In genomic region chr10:12547301-12547771, GRCh38 we compare ENCODE assay signal across 14 cellular contexts.
DNase-seq lines count a peak whose midpoint lies in the region; ATAC-seq lines count a peak whose summit lies in the region.
"Had no signal": no experiment of that assay in that cellular context is flagged by ENCODE, and none has a peak within 500 bp of the region (broad histone marks: within the 10 kb centered on the region; RNA-seq: fewer than 3 reads in every experiment).

No MANE protein-coding gene starts in this region.

- peaks cover 11% of the 10 kb centered on the region for H3K9me3 Mint-ChIP-seq in activated CD4-positive, alpha-beta T cell treated with anti-CD3 and anti-CD28 coated beads, Interleukin-2, amount 10 ng/mL, durations not matched to agents 7 days and 5 days
- H3K9me3 Mint-ChIP-seq in activated naive CD8-positive, alpha-beta T cell (ENCODE audit: low read depth) = peaks cover 4% of the 10 kb centered on the region

- no peak overlapping the region for H2BK12ac ChIP-seq in neuronal stem cell (ENCODE audit: low read length)

- no peaks in the 10 kb centered on the region for H3K27me3 Mint-ChIP-seq in activated CD4-positive, alpha-beta T cell treated with anti-CD3 and anti-CD28 coated beads, Interleukin-2, amount 10 ng/mL, durations not matched to agents 7 days and 5 days
- H3K27me3 Mint-ChIP-seq in activated naive CD8-positive, alpha-beta T cell = no peaks in the 10 kb centered on the region
- H3K27me3 Mint-ChIP-seq: brain had no signal

- no peak overlapping the region for H3K4ac ChIP-seq in neuronal stem cell (ENCODE audit: low read length)

- H3K9ac ChIP-seq in neuronal stem cell (ENCODE audit: low read depth, low read length, poor library complexity) = no peak overlapping the region

- no peak for ATAC-seq in HG03439 (IDR thresholded peaks at IDR 0.05; ENCODE audit: unreplicated experiment)
- ATAC-seq: activated CD4-positive, CD25-positive, alpha-beta regulatory T cell treated with anti-CD3 and anti-CD28 coated beads, Interleukin-2, amount 50 U/mL, for 24 hours had no signal

- no peak overlapping the region for H3K4me3 ChIP-seq in neuronal stem cell (ENCODE audit: low read length in 2 of 2)
- H3K4me3 ChIP-seq: pancreas, spleen, thoracic aorta had no signal

- peak overlapping the region; percentile 42 for H3K27ac Mint-ChIP-seq in activated CD4-positive, alpha-beta T cell treated with anti-CD3 and anti-CD28 coated beads, Interleukin-2, amount 10 ng/mL, durations not matched to agents 7 days and 5 days
- peak overlapping the region; percentile 75 for H3K27ac Mint-ChIP-seq in activated naive CD8-positive, alpha-beta T cell

- no peaks in the 10 kb centered on the region for H3K79me1 ChIP-seq in neuronal stem cell (ENCODE audit: low read depth, low read length)

- POLR2A ChIA-PET in activated CD4-positive, alpha-beta T cell treated with anti-CD3 and anti-CD28 coated beads, Interleukin-2, amount 10 ng/mL, durations not matched to agents 7 days and 5 days (lab: Charles Lee) = interaction anchor here (0.6 kb wide), 1 partner anchor 16 kb away, joined by 4 read pairs; no protein-coding TSS in a partner anchor

- no peak overlapping the region for H3K18ac ChIP-seq in neuronal stem cell (ENCODE audit: low read length)

- H3K36me3 ChIP-seq in neuronal stem cell (replicated peaks in 1 of 2; ENCODE audit: control insufficient read depth in 2 of 2, insufficient read depth in 2 of 2, low read length in 2 of 2) = no peaks in the 10 kb centered on the region
- H3K36me3 ChIP-seq: pancreas, spleen, thoracic aorta had no signal

- H3K4me1 ChIP-seq in neuronal stem cell (ENCODE audit: control insufficient read depth in 2 of 2, insufficient read depth in 1 of 2, low read depth in 1 of 2, low read length in 2 of 2) = peaks cover 6 to 10% of the 10 kb centered on the region in 2 donors
- H3K4me1 ChIP-seq: pancreas had no signal

- no peak for DNase-seq in activated CD4-positive, alpha-beta T cell treated with anti-CD3 and anti-CD28 coated beads, Interleukin-2, amount 10 ng/mL, durations not matched to agents 7 days and 5 days
- DNase-seq in activated CD4-positive, alpha-beta T cell treated with anti-CD3 and anti-CD28 coated beads, Interleukin-2, amount 50 U/mL, for 4 hours = no peak
- peak; percentile 33 for DNase-seq in NCI-H1092 (lab: John Stamatoyannopoulos, UW)
- no peak for DNase-seq in neuronal stem cell (ENCODE audit: low spot score)
- DNase-seq in cortex of kidney (lab: John Stamatoyannopoulos, UW) = no peak
- DNase-seq in UCSD-AML1 (lab: John Stamatoyannopoulos, UW; ENCODE audit: unreplicated experiment) = no peak
- DNase-seq: NCI-H226, pancreas, spleen had no signal

- H3K4me2 ChIP-seq in neuronal stem cell (ENCODE audit: insufficient read depth, low read length, poor library complexity, severe bottlenecking) = no peak overlapping the region

- no peak overlapping the region for H3K27ac ChIP-seq in neuronal stem cell (replicated peaks; ENCODE audit: low read length)
- H3K27ac ChIP-seq: pancreas, thoracic aorta had no signal

- no peak overlapping the region for H2AK5ac ChIP-seq in neuronal stem cell (ENCODE audit: low read depth, low read length)

- H2BK120ac ChIP-seq in neuronal stem cell (ENCODE audit: low read depth, low read length) = no peak overlapping the region

- CTCF ChIA-PET in activated CD4-positive, alpha-beta T cell treated with anti-CD3 and anti-CD28 coated beads, Interleukin-2, amount 10 ng/mL, durations not matched to agents 7 days and 5 days (lab: Charles Lee) = interaction anchor here (0.5 to 1.3 kb wide), 4 partner anchors 26 to 763 kb away, joined by 3 to 5 read pairs (median 4); no protein-coding TSS in a partner anchor

- no peak overlapping the region for H2BK15ac ChIP-seq in neuronal stem cell (ENCODE audit: low read length)

- H2AFZ ChIP-seq in neuronal stem cell (ENCODE audit: low read length) = peak overlapping the region; percentile 65

- no peak overlapping the region for H3K14ac ChIP-seq in neuronal stem cell (ENCODE audit: low read length)

- peaks cover 2 to 19% of the 10 kb centered on the region in 2 donors for H3K9me3 ChIP-seq in neuronal stem cell (replicated peaks in 1 of 2; ENCODE audit: control insufficient read depth in 2 of 2, insufficient read depth in 1 of 2, low read depth in 1 of 2, low read length in 2 of 2)
- H3K9me3 ChIP-seq: pancreas, spleen, thoracic aorta had no signal

- H3K36me3 Mint-ChIP-seq in activated CD4-positive, alpha-beta T cell treated with anti-CD3 and anti-CD28 coated beads, Interleukin-2, amount 10 ng/mL, durations not matched to agents 7 days and 5 days (ENCODE audit: low read depth) = peaks cover 4% of the 10 kb centered on the region
- no peaks in the 10 kb centered on the region for H3K36me3 Mint-ChIP-seq in activated naive CD8-positive, alpha-beta T cell

- no peak overlapping the region for H2BK5ac ChIP-seq in neuronal stem cell (ENCODE audit: low read length)

- no peak overlapping the region for H3K23ac ChIP-seq in neuronal stem cell (ENCODE audit: low read depth, low read length, poor library complexity)

- H3K27me3 ChIP-seq in neuronal stem cell (ENCODE audit: control insufficient read depth in 3 of 3, insufficient read depth in 3 of 3, low read depth in 1 of 3, low read length in 3 of 3) = no peaks in the 10 kb centered on the region
- H3K27me3 ChIP-seq: pancreas, spleen had no signal

- no CpG with 5 or more reads among the region's 6 CpGs for WGBS in neuronal stem cell (ENCODE audit: extremely low coverage in 2 of 2, insufficient read length in 2 of 2, insufficient replicate concordance in 1 of 2), 2 donors

- peaks cover 11% of the 10 kb centered on the region for H3K4me1 Mint-ChIP-seq in activated CD4-positive, alpha-beta T cell treated with anti-CD3 and anti-CD28 coated beads, Interleukin-2, amount 10 ng/mL, durations not matched to agents 7 days and 5 days
- peaks cover 28% of the 10 kb centered on the region for H3K4me1 Mint-ChIP-seq in activated naive CD8-positive, alpha-beta T cell (ENCODE audit: low read depth)

- H4K8ac ChIP-seq in neuronal stem cell (ENCODE audit: low read depth, low read length) = no peak overlapping the region

- no peak overlapping the region for H3K4me3 Mint-ChIP-seq in activated CD4-positive, alpha-beta T cell treated with anti-CD3 and anti-CD28 coated beads, Interleukin-2, amount 10 ng/mL, durations not matched to agents 7 days and 5 days
- peak overlapping the region; percentile 67 for H3K4me3 Mint-ChIP-seq in activated naive CD8-positive, alpha-beta T cell
- H3K4me3 Mint-ChIP-seq: brain had no signal

- no peak overlapping the region for H4K91ac ChIP-seq in neuronal stem cell (ENCODE audit: low read depth, low read length, poor library complexity)
